ENCODE assay signal across 16 cellular contexts in genomic region chr10:18145652-18146051, GRCh38. TPM values are rescaled to one million over a fixed set of nuclear protein-coding genes. Genes with fewer than 3 reads are reported as not detected.
DNase-seq lines count a peak whose midpoint lies in the region; ATAC-seq, FAIRE-seq and TF ChIP-seq lines count a peak whose summit lies in the region.
"Had no signal": no experiment of that assay in that cellular context is flagged by ENCODE, and none has a peak within 500 bp of the region (broad histone marks: within the 10 kb centered on the region; RNA-seq: fewer than 3 reads in every experiment).

No MANE protein-coding gene starts in this region.

- intact Hi-C loops in heart right ventricle (cut with DNase I) (loop anchor here in 3 of 10 donors (10.0 kb wide), 2 partner anchors 69 to 169 kb away; no protein-coding TSS in a partner anchor), cardiac septum (cut with DNase I) (no loop called here), esophagus squamous epithelium (cut with DNase I) (no loop called here), mucosa of descending colon (cut with DNase I, micrococcal nuclease) (loop anchor here in 1 of 2 donors (10.0 kb wide), 1 partner anchor 49 kb away; no protein-coding TSS in a partner anchor), kidney (cut with DNase I) (no loop called here)

- H3K36me3 ChIP-seq in heart right ventricle (no peaks in the 10 kb centered on the region), esophagus squamous epithelium (no peaks in the 10 kb centered on the region), mucosa of descending colon (ENCODE audit: low read depth) (no peaks in the 10 kb centered on the region), kidney (ENCODE audit: control insufficient read depth in 1 of 2, insufficient read depth in 2 of 2, low read length in 2 of 2) (no peaks in the 10 kb centered on the region)

- 38 to 48% methylated on average over 2 of the region's 2 CpGs for WGBS in heart right ventricle, 2 donors
- 17 to 44% methylated on average over 2 of the region's 2 CpGs for WGBS in esophagus squamous epithelium, 2 donors

- H3K9ac ChIP-seq in kidney (ENCODE audit: low read length in 2 of 2), result no peak overlapping the region

- DNase-seq in heart right ventricle (no peak), cardiac septum (ENCODE audit: low spot score) (no peak), esophagus squamous epithelium (lab: John Stamatoyannopoulos, UW) (no peak), mucosa of descending colon (no peak), HuH-7 (ENCODE audit: low spot score) (no peak), kidney (no peak), iPS-NIHi11 (ENCODE audit: low spot score) (no peak)
- DNase-seq: COR-L47; cortex of kidney; naive B cell; stimulated activated naive CD4-positive, alpha-beta T cell treated with Interleukin-2 at 50 U/mL for 16 hours; T-helper 17 cell had no signal

- H3K27ac ChIP-seq in heart right ventricle (peak overlapping the region in 7 of 10 donors; percentile 9 to 64 (median 25)), esophagus squamous epithelium (peak overlapping the region in 3 of 4 donors; percentile 70 to 91 (median 86)), kidney (ENCODE audit: low read depth in 2 of 2, low read length in 2 of 2) (no peak overlapping the region)

- H3K9me3 ChIP-seq in heart right ventricle (no peaks in the 10 kb centered on the region), esophagus squamous epithelium (no peaks in the 10 kb centered on the region), mucosa of descending colon (no peaks in the 10 kb centered on the region), kidney (ENCODE audit: control insufficient read depth in 1 of 2, low read length in 2 of 2) (no peaks in the 10 kb centered on the region)

- H3K4me1 ChIP-seq in heart right ventricle (peaks cover 0 to 26% (median 15%) of the 10 kb centered on the region in 9 donors), esophagus squamous epithelium (peaks cover 0 to 7% (median 6%) of the 10 kb centered on the region in 3 donors), mucosa of descending colon (ENCODE audit: low read depth) (no peaks in the 10 kb centered on the region), kidney (ENCODE audit: control insufficient read depth in 1 of 2, insufficient read depth in 1 of 2, low read depth in 1 of 2, low read length in 2 of 2) (no peaks in the 10 kb centered on the region)

- no peak for TF ChIP-seq CTCF in heart right ventricle (IDR thresholded peaks at IDR 0.05)
- no peak for TF ChIP-seq CTCF in esophagus squamous epithelium (IDR thresholded peaks at IDR 0.05)
- TF ChIP-seq CTCF in mucosa of descending colon (IDR thresholded peaks at IDR 0.05), result no peak
- no peak for TF ChIP-seq CTCF in kidney (IDR thresholded peaks at IDR 0.05; ENCODE audit: borderline replicate concordance, extremely low read depth, insufficient read depth)

- no peak for TF ChIP-seq POLR2A in esophagus squamous epithelium (IDR thresholded peaks at IDR 0.05)

- H3K27me3 ChIP-seq in heart right ventricle (peaks cover 0 to 19% (median 5%) of the 10 kb centered on the region in 7 donors), esophagus squamous epithelium (peaks cover 0 to 18% (median under 1%) of the 10 kb centered on the region in 4 donors)

- H3K4me3 ChIP-seq in heart right ventricle (no peak overlapping the region), esophagus squamous epithelium (peak overlapping the region in 1 of 4 donors; percentile 15), mucosa of descending colon (no peak overlapping the region), kidney (ENCODE audit: low read length in 2 of 2) (no peak overlapping the region)

- no peak for FAIRE-seq in kidney (lab: Jason Lieb, UNC)
- FAIRE-seq: H54, urothelium cell line had no signal

- ATAC-seq in heart right ventricle (peak in 1 of 8 donors; percentile 61), mucosa of descending colon (peak; percentile 14), GM21381 (IDR thresholded peaks at IDR 0.05; ENCODE audit: unreplicated experiment) (no peak)
- ATAC-seq: T-helper 17 cell had no signal

RNA-seq across cellular contexts. Expression of gene CACNB2, which starts 5.4 kb away (rescaled TPM):
- 10 to 100 TPM; 22.3 to 71.1 (median 38.8) TPM for total RNA-seq in heart right ventricle
- 10 to 100 TPM in 1 of 2 donors, 1 to 10 TPM in 1; 8.9 to 16.8 TPM for polyA plus RNA-seq in heart right ventricle
- 20.6 TPM for total RNA-seq in cardiac septum
- total RNA-seq in esophagus squamous epithelium, result 10 to 100 TPM in 1 of 4 donors, 1 to 10 TPM in 2, under 1 TPM in 1; 0.91 to 37.0 (median 5.7) TPM
- 10 to 100 TPM; 13.6 to 26.2 (median 19.8) TPM for total RNA-seq in mucosa of descending colon
- total RNA-seq in kidney, result 2.8 TPM
- polyA plus RNA-seq in kidney (ENCODE audit: insufficient read depth, low read depth, low replicate concordance), result 2.8 TPM
- total RNA-seq: activated CD8-positive, alpha-beta memory T cell treated with anti-CD3 and anti-CD28 coated beads for 36 hours; T-helper 17 cell had no signal

Comparison
In these comparisons a context has a peak if more than half of its experiments do, and no peak if none do; other contexts are left out.
1. H3K27ac ChIP-seq: peak in heart right ventricle (7 of 10) and esophagus squamous epithelium (3 of 4); none in kidney (0 of 2).